Comparison of ENCODE assay signal across 1 cellular context in the genomic region with DNA sequence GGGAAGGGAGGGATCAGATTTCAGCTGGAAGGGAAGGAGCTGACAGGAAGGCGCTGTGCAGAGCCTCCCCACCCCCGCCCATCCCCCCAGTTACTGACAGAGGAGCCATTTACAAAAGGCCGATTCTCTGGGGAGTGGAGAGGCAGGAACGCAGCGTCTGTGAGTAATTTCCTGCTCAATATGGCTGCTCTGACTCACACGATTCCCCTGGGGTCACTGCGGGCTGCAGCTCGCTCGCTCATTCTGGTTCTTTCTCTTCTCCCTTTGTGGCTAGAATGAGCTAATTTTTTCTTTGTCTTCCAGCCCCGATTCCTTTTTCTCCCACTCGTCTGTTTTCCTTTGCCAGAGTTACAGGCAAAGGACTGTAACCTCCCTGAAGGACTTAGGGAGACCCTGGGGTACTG.
TF ChIP-seq lines count a peak whose summit lies in the region.

No MANE protein-coding gene starts in this region.

TF ChIP-seq in GM12878, 131 proteins besides CTCF, POLR2A, EP300 and RAD21 (continues in another document):
- TF ChIP-seq HCFC1 (IDR thresholded peaks at IDR 0.05; ENCODE audit: low read length), result peak; percentile 33; the same call in 1 of the 2 replicates
- peak; percentile 71; the same call in 1 of the 2 replicates for TF ChIP-seq RB1 (IDR thresholded peaks at IDR 0.05; ENCODE audit: borderline replicate concordance)
- peak; percentile 58; the same call in 1 of the 2 replicates for TF ChIP-seq PML (IDR thresholded peaks at IDR 0.05; ENCODE audit: low read length)
- peak; percentile 99 for TF ChIP-seq EED (IDR thresholded peaks at IDR 0.05; ENCODE audit: low read depth)
- no peak for TF ChIP-seq CHD1 (IDR thresholded peaks at IDR 0.05; ENCODE audit: low read depth, low read length)
- peak in 1 of 2 experiments; percentile 66; a peak in 1 of 4 replicates for TF ChIP-seq SRF (IDR thresholded peaks at IDR 0.05; ENCODE audit: low read depth in 2 of 2, low read length in 2 of 2)
- peak; percentile 97 for TF ChIP-seq YY1 (IDR thresholded peaks at IDR 0.05; ENCODE audit: low read depth, low read length)
- no peak for TF ChIP-seq FOXK2 (IDR thresholded peaks at IDR 0.05)
- 0 out of 2 replicates have a peak, but pooled peaks have one; percentile 13 for TF ChIP-seq NKRF (conservative IDR thresholded peaks at IDR 0.05)
- peak; percentile 99 for TF ChIP-seq BCL11A (IDR thresholded peaks at IDR 0.05; ENCODE audit: low read depth, low read length)
- no peak for TF ChIP-seq USF2 (IDR thresholded peaks at IDR 0.05; ENCODE audit: borderline replicate concordance, low read depth, low read length)
- TF ChIP-seq HDAC2 (IDR thresholded peaks at IDR 0.05), result no peak
- TF ChIP-seq SREBF2 (IDR thresholded peaks at IDR 0.05; ENCODE audit: low read length), result no peak
- peak; percentile 90 for TF ChIP-seq TCF12 (IDR thresholded peaks at IDR 0.05; ENCODE audit: low read depth, low read length)
- no peak for TF ChIP-seq LARP7 (IDR thresholded peaks at IDR 0.05)
- peak; percentile 61; the same call in 1 of the 2 replicates for TF ChIP-seq ZBED1 (IDR thresholded peaks at IDR 0.05; ENCODE audit: borderline replicate concordance)
- TF ChIP-seq, protein P1, sequence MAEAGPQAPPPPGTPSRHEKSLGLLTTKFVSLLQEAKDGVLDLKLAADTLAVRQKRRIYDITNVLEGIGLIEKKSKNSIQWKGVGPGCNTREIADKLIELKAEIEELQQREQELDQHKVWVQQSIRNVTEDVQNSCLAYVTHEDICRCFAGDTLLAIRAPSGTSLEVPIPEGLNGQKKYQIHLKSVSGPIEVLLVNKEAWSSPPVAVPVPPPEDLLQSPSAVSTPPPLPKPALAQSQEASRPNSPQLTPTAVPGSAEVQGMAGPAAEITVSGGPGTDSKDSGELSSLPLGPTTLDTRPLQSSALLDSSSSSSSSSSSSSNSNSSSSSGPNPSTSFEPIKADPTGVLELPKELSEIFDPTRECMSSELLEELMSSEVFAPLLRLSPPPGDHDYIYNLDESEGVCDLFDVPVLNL (IDR thresholded peaks at IDR 0.05; ENCODE audit: low read depth, low read length), result no peak
- no peak for TF ChIP-seq SUPT20H (IDR thresholded peaks at IDR 0.05; ENCODE audit: borderline replicate concordance, control insufficient read depth, low read depth, low read length)
- TF ChIP-seq, protein P2, sequence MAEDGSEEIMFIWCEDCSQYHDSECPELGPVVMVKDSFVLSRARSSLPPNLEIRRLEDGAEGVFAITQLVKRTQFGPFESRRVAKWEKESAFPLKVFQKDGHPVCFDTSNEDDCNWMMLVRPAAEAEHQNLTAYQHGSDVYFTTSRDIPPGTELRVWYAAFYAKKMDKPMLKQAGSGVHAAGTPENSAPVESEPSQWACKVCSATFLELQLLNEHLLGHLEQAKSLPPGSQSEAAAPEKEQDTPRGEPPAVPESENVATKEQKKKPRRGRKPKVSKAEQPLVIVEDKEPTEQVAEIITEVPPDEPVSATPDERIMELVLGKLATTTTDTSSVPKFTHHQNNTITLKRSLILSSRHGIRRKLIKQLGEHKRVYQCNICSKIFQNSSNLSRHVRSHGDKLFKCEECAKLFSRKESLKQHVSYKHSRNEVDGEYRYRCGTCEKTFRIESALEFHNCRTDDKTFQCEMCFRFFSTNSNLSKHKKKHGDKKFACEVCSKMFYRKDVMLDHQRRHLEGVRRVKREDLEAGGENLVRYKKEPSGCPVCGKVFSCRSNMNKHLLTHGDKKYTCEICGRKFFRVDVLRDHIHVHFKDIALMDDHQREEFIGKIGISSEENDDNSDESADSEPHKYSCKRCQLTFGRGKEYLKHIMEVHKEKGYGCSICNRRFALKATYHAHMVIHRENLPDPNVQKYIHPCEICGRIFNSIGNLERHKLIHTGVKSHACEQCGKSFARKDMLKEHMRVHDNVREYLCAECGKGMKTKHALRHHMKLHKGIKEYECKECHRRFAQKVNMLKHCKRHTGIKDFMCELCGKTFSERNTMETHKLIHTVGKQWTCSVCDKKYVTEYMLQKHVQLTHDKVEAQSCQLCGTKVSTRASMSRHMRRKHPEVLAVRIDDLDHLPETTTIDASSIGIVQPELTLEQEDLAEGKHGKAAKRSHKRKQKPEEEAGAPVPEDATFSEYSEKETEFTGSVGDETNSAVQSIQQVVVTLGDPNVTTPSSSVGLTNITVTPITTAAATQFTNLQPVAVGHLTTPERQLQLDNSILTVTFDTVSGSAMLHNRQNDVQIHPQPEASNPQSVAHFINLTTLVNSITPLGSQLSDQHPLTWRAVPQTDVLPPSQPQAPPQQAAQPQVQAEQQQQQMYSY (CRISPR knock-in tag; IDR thresholded peaks at IDR 0.05), result no peak
- peak; percentile 75; the same call in 1 of the 2 replicates for TF ChIP-seq BMI1 (IDR thresholded peaks at IDR 0.05; ENCODE audit: borderline replicate concordance)
- no peak for TF ChIP-seq RFX5 (IDR thresholded peaks at IDR 0.05; ENCODE audit: low read depth, low read length)
- TF ChIP-seq IKZF1 (conservative IDR thresholded peaks at IDR 0.05), result peak; percentile 98
- TF ChIP-seq HDGF (IDR thresholded peaks at IDR 0.05), result peak; percentile 33; the same call in 1 of the 2 replicates
- TF ChIP-seq NFIC (IDR thresholded peaks at IDR 0.05; ENCODE audit: low read depth, low read length), result peak; percentile 97
- no peak for TF ChIP-seq CBX3 (IDR thresholded peaks at IDR 0.05; ENCODE audit: borderline replicate concordance, low read depth)
- TF ChIP-seq, protein P3, sequence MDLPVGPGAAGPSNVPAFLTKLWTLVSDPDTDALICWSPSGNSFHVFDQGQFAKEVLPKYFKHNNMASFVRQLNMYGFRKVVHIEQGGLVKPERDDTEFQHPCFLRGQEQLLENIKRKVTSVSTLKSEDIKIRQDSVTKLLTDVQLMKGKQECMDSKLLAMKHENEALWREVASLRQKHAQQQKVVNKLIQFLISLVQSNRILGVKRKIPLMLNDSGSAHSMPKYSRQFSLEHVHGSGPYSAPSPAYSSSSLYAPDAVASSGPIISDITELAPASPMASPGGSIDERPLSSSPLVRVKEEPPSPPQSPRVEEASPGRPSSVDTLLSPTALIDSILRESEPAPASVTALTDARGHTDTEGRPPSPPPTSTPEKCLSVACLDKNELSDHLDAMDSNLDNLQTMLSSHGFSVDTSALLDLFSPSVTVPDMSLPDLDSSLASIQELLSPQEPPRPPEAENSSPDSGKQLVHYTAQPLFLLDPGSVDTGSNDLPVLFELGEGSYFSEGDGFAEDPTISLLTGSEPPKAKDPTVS (IDR thresholded peaks at IDR 0.05; ENCODE audit: low read depth, low read length), result peak; percentile 84
- peak; percentile 83; the same call in 1 of the 2 replicates for TF ChIP-seq BACH1 (IDR thresholded peaks at IDR 0.05; ENCODE audit: borderline replicate concordance)
- TF ChIP-seq IRF4 (IDR thresholded peaks at IDR 0.05; ENCODE audit: low read depth, low read length), result peak; percentile 93
- TF ChIP-seq ZNF24 (IDR thresholded peaks at IDR 0.05), result 0 out of 2 replicates have a peak, but pooled peaks have one; percentile 62
- TF ChIP-seq PBX3 (IDR thresholded peaks at IDR 0.05; ENCODE audit: insufficient replicate concordance, low read depth, low read length), result peak; percentile 57
- no peak for TF ChIP-seq MYC (IDR thresholded peaks at IDR 0.05; ENCODE audit: insufficient read depth, insufficient read length, insufficient replicate concordance, low read length, severe bottlenecking)
- no peak for TF ChIP-seq ZBTB11 (CRISPR knock-in tag; IDR thresholded peaks at IDR 0.05)
- TF ChIP-seq PAX8 (IDR thresholded peaks at IDR 0.05), result 0 out of 2 replicates have a peak, but pooled peaks have one; percentile 25
- TF ChIP-seq HDAC6 (IDR thresholded peaks at IDR 0.05; ENCODE audit: unreplicated experiment), result no peak
- no peak for TF ChIP-seq KDM1A (IDR thresholded peaks at IDR 0.05; ENCODE audit: borderline replicate concordance)
- peak; percentile 75; the same call in 1 of the 2 replicates for TF ChIP-seq SPI1 (IDR thresholded peaks at IDR 0.05; ENCODE audit: borderline replicate concordance, insufficient read depth, low read depth, low read length)
- peak; percentile 97 for TF ChIP-seq DPF2 (IDR thresholded peaks at IDR 0.05)
- no peak for TF ChIP-seq EZH2 (IDR thresholded peaks at IDR 0.05; ENCODE audit: borderline replicate concordance, control insufficient read depth, low read depth, low read length)
- peak; percentile 67 for TF ChIP-seq POLR2AphosphoS5 (IDR thresholded peaks at IDR 0.05; ENCODE audit: low read length)
- TF ChIP-seq PAX5 (IDR thresholded peaks at IDR 0.05; ENCODE audit: borderline replicate concordance, low read depth, low read length), result peak; percentile 93
- TF ChIP-seq TARDBP (IDR thresholded peaks at IDR 0.05; ENCODE audit: borderline replicate concordance), result no peak; the same call in 1 of the 2 replicates
- TF ChIP-seq SREBF1 (IDR thresholded peaks at IDR 0.05; ENCODE audit: low read length), result no peak
- TF ChIP-seq ASH2L (IDR thresholded peaks at IDR 0.05; ENCODE audit: borderline replicate concordance, low read depth), result 0 out of 2 replicates have a peak, but pooled peaks have one; percentile 90
- no peak for TF ChIP-seq YBX1 (IDR thresholded peaks at IDR 0.05)
- TF ChIP-seq CHD4 (IDR thresholded peaks at IDR 0.05), result no peak
- TF ChIP-seq NRF1 (conservative IDR thresholded peaks at IDR 0.05; ENCODE audit: low read depth, low read length), result no peak
- TF ChIP-seq CREB1 (IDR thresholded peaks at IDR 0.05; ENCODE audit: low read depth), result peak; percentile 68
- no peak for TF ChIP-seq USF1 (IDR thresholded peaks at IDR 0.05; ENCODE audit: borderline replicate concordance, extremely low read length, insufficient read depth, low read depth, low read length)
- peak; percentile 34; the same call in 1 of the 2 replicates for TF ChIP-seq NR2C1 (IDR thresholded peaks at IDR 0.05)
- TF ChIP-seq TCF3 (IDR thresholded peaks at IDR 0.05; ENCODE audit: borderline replicate concordance, insufficient read depth, low read depth, low read length), result peak; percentile 63; the same call in 1 of the 2 replicates
